In the genomic region with DNA sequence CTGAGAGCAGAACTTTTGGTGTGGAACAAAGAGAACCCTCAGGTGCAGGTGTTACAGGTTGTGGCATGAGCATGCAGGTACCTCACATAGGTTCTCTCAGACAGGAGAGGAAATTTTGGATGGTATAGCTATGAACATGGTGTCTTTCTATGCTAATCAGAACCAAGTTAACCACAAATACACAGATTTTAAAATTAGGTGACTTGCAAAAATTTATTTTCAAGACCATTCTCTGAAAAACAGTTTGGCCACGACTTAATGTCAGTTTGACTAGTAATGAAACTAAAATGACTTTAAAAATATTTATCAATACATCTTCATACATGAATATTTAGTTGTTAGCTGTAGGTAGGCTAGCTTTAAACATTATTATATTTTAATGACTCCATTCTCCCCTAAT, we compare ENCODE assay signal across 1 cellular context.
TF ChIP-seq lines count a peak whose summit lies in the region.

No MANE protein-coding gene starts in this region.

TF ChIP-seq in SK-N-SH treated with all-trans-retinoic acid at 6 μM for 48 hours, 23 proteins besides CTCF, POLR2A, EP300 and RAD21 (continued from another document):
- TF ChIP-seq TSHZ2 (CRISPR knock-in tag; IDR thresholded peaks at IDR 0.05) (no peak), OSR1 (CRISPR knock-in tag; IDR thresholded peaks at IDR 0.05) (no peak)
